Comparison of ENCODE assay signal across 9 cellular contexts in the genomic region with DNA sequence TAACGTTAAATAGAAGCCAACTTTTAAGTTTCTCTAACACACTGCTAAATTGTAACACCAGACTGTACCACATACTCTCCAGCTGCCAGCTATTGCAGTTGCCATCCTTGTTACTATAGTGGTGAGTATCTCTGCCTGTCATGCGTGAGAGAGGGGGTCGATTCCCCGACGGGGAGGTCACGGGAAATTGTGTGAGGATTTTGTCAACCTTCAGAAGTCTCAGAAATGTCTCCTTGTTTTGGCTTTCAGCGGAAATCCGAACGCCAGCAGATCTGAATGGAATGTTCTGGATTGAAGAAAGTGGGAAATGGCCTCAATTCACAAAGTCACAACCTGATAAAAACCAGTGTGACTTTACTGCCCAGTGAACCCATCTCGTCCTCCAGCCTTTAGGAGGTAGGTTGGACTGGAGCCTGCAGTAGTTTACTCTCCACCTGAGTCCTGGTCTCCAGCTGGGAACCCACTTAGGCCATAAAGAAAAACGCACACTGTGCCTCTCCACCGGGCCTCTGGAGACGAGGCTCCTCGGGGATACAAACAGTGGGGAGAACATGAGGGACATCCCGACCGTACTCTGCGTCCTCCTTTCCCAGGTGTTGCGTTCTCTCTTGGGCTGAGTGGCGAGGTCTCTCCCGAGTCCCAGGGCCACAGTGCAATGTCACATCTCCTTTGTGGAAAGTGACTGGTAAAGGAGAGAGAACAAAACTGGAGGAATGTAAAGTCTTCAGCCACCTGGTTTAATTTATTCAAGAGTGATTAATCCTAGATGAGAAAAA. TPM values are rescaled to one million over a fixed set of nuclear protein-coding genes. Genes with fewer than 3 reads are reported as not detected.
DNase-seq lines count a peak whose midpoint lies in the region; ATAC-seq, FAIRE-seq and TF ChIP-seq lines count a peak whose summit lies in the region.
"Not testable (repeated sequence)": the region's sequence is repeated elsewhere in the genome, so short reads cannot be mapped to it uniquely, and the experiment has no call there.
"Had no signal": no experiment of that assay in that cellular context is flagged by ENCODE, and none has a peak within 500 bp of the region (broad histone marks: within the 10 kb centered on the region; RNA-seq: fewer than 3 reads in every experiment).

No MANE protein-coding gene starts in this region.

- not testable (repeated sequence) for H3K27me3 ChIP-seq in PC-3 (ENCODE audit: low read length); dorsolateral prefrontal cortex; keratinocyte (ENCODE audit: control insufficient read depth, extremely low read depth, insufficient read depth, low read length); pancreas

- peak; percentile 6 for ATAC-seq in GM19023 (IDR thresholded peaks at IDR 0.05; ENCODE audit: unreplicated experiment)
- peak; percentile 7 for ATAC-seq in HG02973 (IDR thresholded peaks at IDR 0.05; ENCODE audit: unreplicated experiment)
- ATAC-seq in PC-3 = peak; percentile 5
- ATAC-seq in activated T-cell treated with anti-CD3 and anti-CD28 coated beads, Interleukin-2, amount 50 U/mL, for 72 hours (replicated peaks in 1 of 2) = not testable (repeated sequence)
- peak; percentile 1 to 11 (median 2) for ATAC-seq in pancreas

- not testable (repeated sequence) for H3K9me3 ChIP-seq in PC-3 (ENCODE audit: low read length); keratinocyte (ENCODE audit: control insufficient read depth, low read depth, low read length); pancreas

- DNase-seq in PC-3; activated T-cell treated with anti-CD3 and anti-CD28 coated beads, Interleukin-2, amount 50 U/mL, for 72 hours; dorsolateral prefrontal cortex; keratinocyte (ENCODE audit: low read depth, low spot score); pancreas: not testable (repeated sequence)

- H3K9me2 ChIP-seq in PC-3 (replicated peaks; ENCODE audit: low read length) = not testable (repeated sequence)

- H3K9ac ChIP-seq in PC-3 (ENCODE audit: low read length); keratinocyte (ENCODE audit: control insufficient read depth, extremely low read depth, insufficient read depth, low read length): not testable (repeated sequence)

- not testable (repeated sequence) for H3K4me1 ChIP-seq in PC-3 (ENCODE audit: insufficient read depth, low read length); keratinocyte (ENCODE audit: control insufficient read depth, extremely low read depth, insufficient read depth, low read length); pancreas

- peak overlapping the region; percentile 78 to 79 for H3K4me3 Mint-ChIP-seq in activated T-cell treated with anti-CD3 and anti-CD28 coated beads, Interleukin-2, amount 50 U/mL, for 72 hours

- peaks cover 12% of the 10 kb centered on the region for H3K27me3 Mint-ChIP-seq in activated T-cell treated with anti-CD3 and anti-CD28 coated beads, Interleukin-2, amount 50 U/mL, for 72 hours (ENCODE audit: low read depth)

- H3K79me2 ChIP-seq in PC-3 (ENCODE audit: low read length); keratinocyte (ENCODE audit: control insufficient read depth, insufficient read depth, low read length): not testable (repeated sequence)

- not testable (repeated sequence) for H2AFZ ChIP-seq in PC-3 (ENCODE audit: low read length); keratinocyte (ENCODE audit: control insufficient read depth, low read length)

- H3K9me1 ChIP-seq in keratinocyte (ENCODE audit: control insufficient read depth, extremely low read depth, insufficient read depth, low read length) = not testable (repeated sequence)

- 75 to 86% methylated on average over 19 to 20 of the region's 20 CpGs for WGBS in pancreas, 2 donors

- not testable (repeated sequence) for H3K27ac ChIP-seq in PC-3 (ENCODE audit: low read length); keratinocyte (ENCODE audit: control insufficient read depth, insufficient read depth, low read length)
- H3K27ac ChIP-seq in dorsolateral prefrontal cortex (peak overlapping the region in 35 of 59 donors; percentile 1 to 98 (median 92)), pancreas (peak overlapping the region in 1 of 4 donors; percentile 90)

- peak overlapping the region; percentile 99 for H3K27ac Mint-ChIP-seq in activated T-cell treated with anti-CD3 and anti-CD28 coated beads, Interleukin-2, amount 50 U/mL, for 72 hours

- not testable (repeated sequence) for H3K36me3 Mint-ChIP-seq in activated T-cell treated with anti-CD3 and anti-CD28 coated beads, Interleukin-2, amount 50 U/mL, for 72 hours (ENCODE audit: insufficient read depth in 2 of 2)

- not testable (repeated sequence) for BruUV-seq in PC-3 (replicated peaks; lab: Mats Ljungman, UMichigan)

- H3K4me2 ChIP-seq in PC-3 (ENCODE audit: low read length) (peak overlapping the region; percentile 67), keratinocyte (ENCODE audit: control insufficient read depth, extremely low read depth, insufficient read depth, low read depth, low read length) (peak overlapping the region; percentile 67)

- dilution Hi-C loops in keratinocyte (cut with MboI; ENCODE audit: extremely low pct_ligation_motif_present, low sequenced_read_pairs) = not testable (repeated sequence)

- H3F3A ChIP-seq in PC-3 (ENCODE audit: low read length, unreplicated experiment) = not testable (repeated sequence)

- POLR2A ChIA-PET in PC-3 (lab: Charles Lee; ENCODE audit: unreplicated experiment) = not testable (repeated sequence)

- H3K4me1 Mint-ChIP-seq in activated T-cell treated with anti-CD3 and anti-CD28 coated beads, Interleukin-2, amount 50 U/mL, for 72 hours (ENCODE audit: low read depth) = not testable (repeated sequence)

- intact Hi-C loops in PC-3 (cut with micrococcal nuclease) = loop anchor here (2.0 kb wide), 1 partner anchor 36 kb away; no protein-coding TSS in a partner anchor
- intact Hi-C loops in dorsolateral prefrontal cortex (cut with DNase I) = loop anchor here in 1 of 2 donors (5.0 kb wide), 1 partner anchor 89 kb away; no protein-coding TSS in a partner anchor
- intact Hi-C loops in pancreas (cut with DNase I) = not testable (repeated sequence)

- FAIRE-seq in keratinocyte (lab: Jason Lieb, UNC); pancreas (lab: Jason Lieb, UNC): not testable (repeated sequence)

- H3K36me3 ChIP-seq in PC-3 (ENCODE audit: low read depth, low read length); keratinocyte (ENCODE audit: control insufficient read depth in 2 of 2, extremely low read depth in 1 of 2, insufficient read depth in 2 of 2, low read length in 2 of 2); pancreas: not testable (repeated sequence)

- CTCF ChIA-PET in PC-3 (lab: Charles Lee) = interaction anchor here (0.6 kb wide), 1 partner anchor 36 kb away, joined by 4 read pairs; no protein-coding TSS in a partner anchor

- H3K4me3 ChIP-seq in PC-3 (ENCODE audit: low read length) = peak overlapping the region; percentile 90
- H3K4me3 ChIP-seq in dorsolateral prefrontal cortex = peak overlapping the region in 40 of 59 donors; percentile 54 to 92 (median 73)
- not testable (repeated sequence) for H3K4me3 ChIP-seq in keratinocyte (ENCODE audit: control insufficient read depth in 2 of 3, extremely low read depth in 1 of 3, insufficient read depth in 2 of 3, low read depth in 1 of 3, low read length in 3 of 3); pancreas

- TF ChIP-seq CTCF in PC-3 (conservative IDR thresholded peaks at IDR 0.05; ENCODE audit: low read depth, low read length); dorsolateral prefrontal cortex (IDR thresholded peaks at IDR 0.05 in 54 of 56, conservative IDR thresholded peaks at IDR 0.05 in 2 of 56; ENCODE audit: low read depth in 1 of 56, partially characterized antibody in 56 of 56); keratinocyte (optimal IDR thresholded peaks at IDR 0.05 in 1 of 3, IDR thresholded peaks at IDR 0.05 in 1 of 3, conservative IDR thresholded peaks at IDR 0.05 in 1 of 3; ENCODE audit: extremely low read depth in 1 of 3, insufficient read depth in 2 of 3, low read length in 3 of 3); pancreas (IDR thresholded peaks at IDR 0.05): not testable (repeated sequence)

- not testable (repeated sequence) for H3K9me3 Mint-ChIP-seq in activated T-cell treated with anti-CD3 and anti-CD28 coated beads, Interleukin-2, amount 50 U/mL, for 72 hours

- not testable (repeated sequence) for H4K20me1 ChIP-seq in PC-3 (ENCODE audit: low read length); keratinocyte (ENCODE audit: control insufficient read depth, extremely low read depth, insufficient read depth, low read length)

RNA-seq across cellular contexts. Expression of gene HSPA6, which starts 1.1 kb away (rescaled TPM):
- total RNA-seq in PC-3 (2014; rRNA removed) (3.8 and 4.3 TPM in 2 replicates), dorsolateral prefrontal cortex (1,000 to 10,000 TPM in 1 of 120 experiments, 100 to 1,000 TPM in 3, 10 to 100 TPM in 12, 1 to 10 TPM in 91, under 1 TPM in 12, not detected in 1; 0.41 to 1,017 (median 2.4) TPM), pancreas (1 to 10 TPM in 3 of 6 donors, under 1 TPM in 3; 0.19 to 2.2 (median 0.91) TPM)
- total RNA-seq in activated T-cell treated with anti-CD3 and anti-CD28 coated beads, Interleukin-2, amount 50 U/mL, for 72 hours = under 1 TPM; 0.24 to 0.53 TPM
- polyA plus RNA-seq in keratinocyte (0.26 to 0.31 TPM (median 0.27 TPM) in 3 replicates), pancreas (1 to 10 TPM; 1.6 to 3.4 TPM)
- polyA plus RNA-seq in keratinocyte (2011; ENCODE audit: low read depth) = 5.5 TPM
- polyA plus RNA-seq in keratinocyte (2011; cell fraction: cytosol; rRNA removed) = 0.09 and 0.10 TPM in 2 replicates
- 0.33 and 0.51 TPM in 2 replicates for polyA plus RNA-seq in keratinocyte (2011; cell fraction: nucleus; rRNA removed)
- 0.60 and 8.0 TPM in 2 replicates for polyA plus RNA-seq in keratinocyte (2012; ENCODE audit: low replicate concordance)
- 0.58 to 0.66 TPM in 2 of 3 replicates, not detected in the other for polyA minus RNA-seq in keratinocyte
- 0.77 TPM for polyA minus RNA-seq in keratinocyte (2011; cell fraction: cytosol; rRNA and poly(A)+ RNA removed)
- polyA minus RNA-seq in keratinocyte (2011; cell fraction: nucleus; rRNA and poly(A)+ RNA removed) = 0.62 and 0.74 TPM in 2 replicates

RNA-seq across cellular contexts. Expression of gene FCGR2A, which starts 18.0 kb away (rescaled TPM):
- total RNA-seq in PC-3 (2014; rRNA removed) (0.73 and 0.98 TPM in 2 replicates), dorsolateral prefrontal cortex (10 to 100 TPM in 97 of 120 experiments, 1 to 10 TPM in 23; 5.0 to 71.8 (median 18.1) TPM), pancreas (10 to 100 TPM in 3 of 6 donors, 1 to 10 TPM in 3; 2.0 to 32.7 (median 7.6) TPM)
- total RNA-seq in activated T-cell treated with anti-CD3 and anti-CD28 coated beads, Interleukin-2, amount 50 U/mL, for 72 hours = under 1 TPM; 0.43 to 0.88 TPM
- polyA plus RNA-seq in keratinocyte (0.08 TPM in 1 of 3 replicates, not detected in the others), pancreas (1 to 10 TPM; 2.1 to 3.1 TPM)
- polyA plus RNA-seq in keratinocyte (2011; ENCODE audit: low read depth) = not detected
- 0.02 TPM in 1 of 2 replicates, not detected in the other for polyA plus RNA-seq in keratinocyte (2011; cell fraction: cytosol; rRNA removed)
- 0.08 TPM in 1 of 2 replicates, not detected in the other for polyA plus RNA-seq in keratinocyte (2011; cell fraction: nucleus; rRNA removed)
- polyA plus RNA-seq in keratinocyte (2012; ENCODE audit: low replicate concordance) = not detected in 2 replicates
- not detected in 3 replicates for polyA minus RNA-seq in keratinocyte
- polyA minus RNA-seq in keratinocyte (2011; cell fraction: cytosol; rRNA and poly(A)+ RNA removed) = not detected
- polyA minus RNA-seq in keratinocyte (2011; cell fraction: nucleus; rRNA and poly(A)+ RNA removed) = not detected in 2 replicates

RNA-seq across cellular contexts. Expression of gene FCGR3A, which starts 26.4 kb away (rescaled TPM):
- total RNA-seq in PC-3 (2014; rRNA removed) (not detected in 2 replicates), dorsolateral prefrontal cortex (100 to 1,000 TPM in 6 of 120 experiments, 10 to 100 TPM in 105, 1 to 10 TPM in 9; 3.5 to 144 (median 28.1) TPM), pancreas (10 to 100 TPM in 2 of 6 donors, 1 to 10 TPM in 4; 2.0 to 23.1 (median 6.1) TPM)
- 1 to 10 TPM in 1 of 2 donors, under 1 TPM in 1; 0.38 to 1.5 TPM for total RNA-seq in activated T-cell treated with anti-CD3 and anti-CD28 coated beads, Interleukin-2, amount 50 U/mL, for 72 hours
- polyA plus RNA-seq in keratinocyte (not detected in 3 replicates), pancreas (1 to 10 TPM; 2.3 to 2.4 TPM)
- not detected for polyA plus RNA-seq in keratinocyte (2011; ENCODE audit: low read depth)
- polyA plus RNA-seq in keratinocyte (2011; cell fraction: cytosol; rRNA removed) = not detected in 2 replicates
- not detected in 2 replicates for polyA plus RNA-seq in keratinocyte (2011; cell fraction: nucleus; rRNA removed)
- not detected in 2 replicates for polyA plus RNA-seq in keratinocyte (2012; ENCODE audit: low replicate concordance)
- polyA minus RNA-seq in keratinocyte = not detected in 3 replicates
- polyA minus RNA-seq in keratinocyte (2011; cell fraction: cytosol; rRNA and poly(A)+ RNA removed) = not detected
- not detected in 2 replicates for polyA minus RNA-seq in keratinocyte (2011; cell fraction: nucleus; rRNA and poly(A)+ RNA removed)
- total RNA-seq: fibroblast of villous mesenchyme, SK-MEL-5 had no signal
